22 cellular contexts compared by ENCODE assay signal in genomic region chr11:10267821-10268220, GRCh38.
"Had no signal": no experiment of that assay in that cellular context is flagged by ENCODE, and none has a peak within 500 bp of the region (broad histone marks: within the 10 kb centered on the region; RNA-seq: fewer than 3 reads in every experiment).

No MANE protein-coding gene starts in this region.

- ATAC-seq: gastroesophageal sphincter; heart left ventricle; left lung; stimulated activated naive CD8-positive, alpha-beta T cell treated with anti-CD3 and anti-CD28 coated beads, Interleukin-15, Interleukin-2, amounts not matched to agents 100 U/mL and 50 U/mL, for 24 hours had no signal

- H3K36me3 ChIP-seq: colonic mucosa, gastroesophageal sphincter, heart left ventricle, left lung, tibial nerve, uterus, WERI-Rb-1 had no signal

- H3K27me3 Mint-ChIP-seq: activated naive CD8-positive, alpha-beta T cell; brain had no signal

- DNase-seq: activated CD4-positive, alpha-beta T cell treated with anti-CD3 and anti-CD28 coated beads for 1 hour; activated gamma-delta T cell treated with Interleukin-2 at 50 U/mL for 16 hours; activated T-cell treated with anti-CD3 and anti-CD28 coated beads for 4 hours; amygdala; caudate nucleus; colonic mucosa; erythroblast; heart left ventricle; left lung; midbrain; occipital lobe; retina; stimulated activated CD4-positive, alpha-beta T cell treated with anti-CD3 and anti-CD28 coated beads, Interleukin-2, amount 100 ng/mL, for 24 hours; stimulated activated naive CD8-positive, alpha-beta T cell treated with anti-CD3 and anti-CD28 coated beads, Interleukin-15, Interleukin-2, amounts not matched to agents 100 U/mL and 50 U/mL, for 24 hours; substantia nigra; uterus; WERI-Rb-1 had no signal

- H3K4me1 ChIP-seq: colonic mucosa, left lung, uterus had no signal

- H3K4me3 Mint-ChIP-seq: activated naive CD8-positive, alpha-beta T cell; activated T-helper 1 cell treated with anti-CD3 and anti-CD28 coated beads, Interleukin-12 subunit alpha, Interleukin-12 subunit beta, Interleukin-2, Interleukin-4 antibody, amounts not matched to agents 30 ng/mL and 10 ng/mL and 1 ng/mL, durations not matched to agents 14 hours and 24 hours and 36 hours; brain had no signal

- H3K4me3 ChIP-seq: colonic mucosa, gastroesophageal sphincter, heart left ventricle, left lung, tibial nerve, uterus had no signal

- H3K27ac Mint-ChIP-seq: activated naive CD8-positive, alpha-beta T cell; activated T-helper 1 cell treated with anti-CD3 and anti-CD28 coated beads, Interleukin-12 subunit alpha, Interleukin-12 subunit beta, Interleukin-2, Interleukin-4 antibody, amounts not matched to agents 30 ng/mL and 10 ng/mL and 1 ng/mL, durations not matched to agents 14 hours and 24 hours and 36 hours; brain had no signal

- H3K27ac ChIP-seq: colonic mucosa, heart left ventricle, left lung, uterus, WERI-Rb-1 had no signal

- H3K27me3 ChIP-seq: colonic mucosa, gastroesophageal sphincter, heart left ventricle, left lung, tibial nerve, uterus had no signal

- H3K9me3 ChIP-seq: colonic mucosa, gastroesophageal sphincter, left lung, uterus had no signal

- H3K9me3 Mint-ChIP-seq: activated T-helper 1 cell treated with anti-CD3 and anti-CD28 coated beads, Interleukin-12 subunit alpha, Interleukin-12 subunit beta, Interleukin-2, Interleukin-4 antibody, amounts not matched to agents 30 ng/mL and 10 ng/mL and 1 ng/mL, durations not matched to agents 14 hours and 24 hours and 36 hours had no signal
